ENCODE assay signal across 1 cellular context in the genomic region with DNA sequence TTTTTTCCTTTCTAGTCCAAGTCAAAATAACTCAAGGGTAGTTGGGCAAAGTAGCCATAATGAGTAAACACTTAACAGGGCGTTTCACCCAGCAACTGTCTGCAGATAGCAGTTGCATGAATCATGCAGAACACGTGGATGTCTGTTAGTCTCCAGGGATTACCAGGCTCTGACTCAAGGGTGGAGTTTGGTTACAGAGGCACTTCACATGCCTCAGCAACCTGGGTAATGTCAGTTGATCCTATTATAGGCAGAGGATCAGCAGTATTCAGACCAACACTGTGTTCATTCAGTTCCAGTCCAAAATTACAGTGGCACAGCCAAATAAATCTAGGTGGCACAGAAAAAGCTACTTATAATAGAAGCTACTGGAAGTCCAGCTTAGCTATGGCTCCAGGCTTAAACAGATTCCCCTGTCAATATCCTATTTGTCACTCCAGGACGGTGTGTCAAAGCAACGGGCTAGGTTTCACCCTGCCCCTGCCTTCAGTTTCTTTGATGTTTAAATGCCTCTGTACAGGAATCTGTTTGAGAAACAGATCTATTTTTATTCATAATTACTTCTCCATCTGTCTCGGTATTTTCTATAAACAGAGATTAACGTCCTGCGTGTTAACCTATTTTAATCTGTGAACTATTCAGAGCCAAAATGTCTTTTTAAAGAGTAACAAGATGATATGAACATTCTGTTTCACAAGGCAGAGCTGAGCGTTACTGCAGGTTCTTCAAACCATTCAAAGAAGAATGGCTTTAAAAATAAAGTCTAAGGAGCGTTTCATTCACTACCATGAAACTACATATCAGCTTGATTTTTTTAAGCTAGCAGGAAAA.
A peak's percentile ranks its signal among the peaks of the same experiment; 100 is the strongest.
TF ChIP-seq lines count a peak whose summit lies in the region.

No MANE protein-coding gene starts in this region.

TF ChIP-seq in HEK293, 187 proteins besides CTCF, POLR2A, EP300 and RAD21 (continued from another document and continues in another):
- TF ChIP-seq, protein P1, sequence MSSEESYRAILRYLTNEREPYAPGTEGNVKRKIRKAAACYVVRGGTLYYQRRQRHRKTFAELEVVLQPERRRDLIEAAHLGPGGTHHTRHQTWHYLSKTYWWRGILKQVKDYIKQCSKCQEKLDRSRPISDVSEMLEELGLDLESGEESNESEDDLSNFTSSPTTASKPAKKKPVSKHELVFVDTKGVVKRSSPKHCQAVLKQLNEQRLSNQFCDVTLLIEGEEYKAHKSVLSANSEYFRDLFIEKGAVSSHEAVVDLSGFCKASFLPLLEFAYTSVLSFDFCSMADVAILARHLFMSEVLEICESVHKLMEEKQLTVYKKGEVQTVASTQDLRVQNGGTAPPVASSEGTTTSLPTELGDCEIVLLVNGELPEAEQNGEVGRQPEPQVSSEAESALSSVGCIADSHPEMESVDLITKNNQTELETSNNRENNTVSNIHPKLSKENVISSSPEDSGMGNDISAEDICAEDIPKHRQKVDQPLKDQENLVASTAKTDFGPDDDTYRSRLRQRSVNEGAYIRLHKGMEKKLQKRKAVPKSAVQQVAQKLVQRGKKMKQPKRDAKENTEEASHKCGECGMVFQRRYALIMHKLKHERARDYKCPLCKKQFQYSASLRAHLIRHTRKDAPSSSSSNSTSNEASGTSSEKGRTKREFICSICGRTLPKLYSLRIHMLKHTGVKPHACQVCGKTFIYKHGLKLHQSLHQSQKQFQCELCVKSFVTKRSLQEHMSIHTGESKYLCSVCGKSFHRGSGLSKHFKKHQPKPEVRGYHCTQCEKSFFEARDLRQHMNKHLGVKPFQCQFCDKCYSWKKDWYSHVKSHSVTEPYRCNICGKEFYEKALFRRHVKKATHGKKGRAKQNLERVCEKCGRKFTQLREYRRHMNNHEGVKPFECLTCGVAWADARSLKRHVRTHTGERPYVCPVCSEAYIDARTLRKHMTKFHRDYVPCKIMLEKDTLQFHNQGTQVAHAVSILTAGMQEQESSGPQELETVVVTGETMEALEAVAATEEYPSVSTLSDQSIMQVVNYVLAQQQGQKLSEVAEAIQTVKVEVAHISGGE (tag by site-specific recombination; conservative IDR thresholded peaks at IDR 0.05; ENCODE audit: low read depth) = no peak
- TF ChIP-seq IKZF3 (tag by site-specific recombination; IDR thresholded peaks at IDR 0.05) = 0 out of 2 replicates have a peak, but pooled peaks have one; percentile 45
- TF ChIP-seq, protein P2, sequence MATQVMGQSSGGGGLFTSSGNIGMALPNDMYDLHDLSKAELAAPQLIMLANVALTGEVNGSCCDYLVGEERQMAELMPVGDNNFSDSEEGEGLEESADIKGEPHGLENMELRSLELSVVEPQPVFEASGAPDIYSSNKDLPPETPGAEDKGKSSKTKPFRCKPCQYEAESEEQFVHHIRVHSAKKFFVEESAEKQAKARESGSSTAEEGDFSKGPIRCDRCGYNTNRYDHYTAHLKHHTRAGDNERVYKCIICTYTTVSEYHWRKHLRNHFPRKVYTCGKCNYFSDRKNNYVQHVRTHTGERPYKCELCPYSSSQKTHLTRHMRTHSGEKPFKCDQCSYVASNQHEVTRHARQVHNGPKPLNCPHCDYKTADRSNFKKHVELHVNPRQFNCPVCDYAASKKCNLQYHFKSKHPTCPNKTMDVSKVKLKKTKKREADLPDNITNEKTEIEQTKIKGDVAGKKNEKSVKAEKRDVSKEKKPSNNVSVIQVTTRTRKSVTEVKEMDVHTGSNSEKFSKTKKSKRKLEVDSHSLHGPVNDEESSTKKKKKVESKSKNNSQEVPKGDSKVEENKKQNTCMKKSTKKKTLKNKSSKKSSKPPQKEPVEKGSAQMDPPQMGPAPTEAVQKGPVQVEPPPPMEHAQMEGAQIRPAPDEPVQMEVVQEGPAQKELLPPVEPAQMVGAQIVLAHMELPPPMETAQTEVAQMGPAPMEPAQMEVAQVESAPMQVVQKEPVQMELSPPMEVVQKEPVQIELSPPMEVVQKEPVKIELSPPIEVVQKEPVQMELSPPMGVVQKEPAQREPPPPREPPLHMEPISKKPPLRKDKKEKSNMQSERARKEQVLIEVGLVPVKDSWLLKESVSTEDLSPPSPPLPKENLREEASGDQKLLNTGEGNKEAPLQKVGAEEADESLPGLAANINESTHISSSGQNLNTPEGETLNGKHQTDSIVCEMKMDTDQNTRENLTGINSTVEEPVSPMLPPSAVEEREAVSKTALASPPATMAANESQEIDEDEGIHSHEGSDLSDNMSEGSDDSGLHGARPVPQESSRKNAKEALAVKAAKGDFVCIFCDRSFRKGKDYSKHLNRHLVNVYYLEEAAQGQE (tag by site-specific recombination; IDR thresholded peaks at IDR 0.05) = peak; percentile 18; the same call in 1 of the 2 replicates
- no peak for TF ChIP-seq SCRT1 (tag by site-specific recombination; IDR thresholded peaks at IDR 0.05; ENCODE audit: borderline replicate concordance)
- TF ChIP-seq ZBTB49 (tag by site-specific recombination; IDR thresholded peaks at IDR 0.05; ENCODE audit: low read depth) = no peak
- no peak for TF ChIP-seq GFI1B (tag by site-specific recombination; IDR thresholded peaks at IDR 0.05)
- TF ChIP-seq BCL11A (tag by site-specific recombination; IDR thresholded peaks at IDR 0.05; ENCODE audit: low read depth) = peak; percentile 79; the same call in 1 of the 2 replicates
- TF ChIP-seq ZNF423 (tag by site-specific recombination; IDR thresholded peaks at IDR 0.05) = 0 out of 2 replicates have a peak, but pooled peaks have one; percentile 40
- peak; percentile 95 for TF ChIP-seq OSR2 (tag by site-specific recombination; IDR thresholded peaks at IDR 0.05)
- peak; percentile 93 for TF ChIP-seq TRIM28 (IDR thresholded peaks at IDR 0.05; ENCODE audit: borderline replicate concordance, low read length)
- TF ChIP-seq ZBTB6 (tag by site-specific recombination; IDR thresholded peaks at IDR 0.05) = no peak
- TF ChIP-seq, protein P3, sequence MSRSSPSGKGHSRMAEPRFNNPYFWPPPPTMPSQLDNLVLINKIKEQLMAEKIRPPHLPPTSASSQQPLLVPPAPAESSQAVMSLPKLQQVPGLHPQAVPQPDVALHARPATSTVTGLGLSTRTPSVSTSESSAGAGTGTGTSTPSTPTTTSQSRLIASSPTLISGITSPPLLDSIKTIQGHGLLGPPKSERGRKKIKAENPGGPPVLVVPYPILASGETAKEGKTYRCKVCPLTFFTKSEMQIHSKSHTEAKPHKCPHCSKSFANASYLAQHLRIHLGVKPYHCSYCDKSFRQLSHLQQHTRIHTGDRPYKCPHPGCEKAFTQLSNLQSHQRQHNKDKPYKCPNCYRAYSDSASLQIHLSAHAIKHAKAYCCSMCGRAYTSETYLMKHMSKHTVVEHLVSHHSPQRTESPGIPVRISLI (tag by site-specific recombination; IDR thresholded peaks at IDR 0.05) = no peak
- no peak for TF ChIP-seq ZNF645 (tag by site-specific recombination; IDR thresholded peaks at IDR 0.05)
- no peak for TF ChIP-seq ZNF221 (tag by site-specific recombination; IDR thresholded peaks at IDR 0.05; ENCODE audit: borderline replicate concordance)
- TF ChIP-seq, protein P4, sequence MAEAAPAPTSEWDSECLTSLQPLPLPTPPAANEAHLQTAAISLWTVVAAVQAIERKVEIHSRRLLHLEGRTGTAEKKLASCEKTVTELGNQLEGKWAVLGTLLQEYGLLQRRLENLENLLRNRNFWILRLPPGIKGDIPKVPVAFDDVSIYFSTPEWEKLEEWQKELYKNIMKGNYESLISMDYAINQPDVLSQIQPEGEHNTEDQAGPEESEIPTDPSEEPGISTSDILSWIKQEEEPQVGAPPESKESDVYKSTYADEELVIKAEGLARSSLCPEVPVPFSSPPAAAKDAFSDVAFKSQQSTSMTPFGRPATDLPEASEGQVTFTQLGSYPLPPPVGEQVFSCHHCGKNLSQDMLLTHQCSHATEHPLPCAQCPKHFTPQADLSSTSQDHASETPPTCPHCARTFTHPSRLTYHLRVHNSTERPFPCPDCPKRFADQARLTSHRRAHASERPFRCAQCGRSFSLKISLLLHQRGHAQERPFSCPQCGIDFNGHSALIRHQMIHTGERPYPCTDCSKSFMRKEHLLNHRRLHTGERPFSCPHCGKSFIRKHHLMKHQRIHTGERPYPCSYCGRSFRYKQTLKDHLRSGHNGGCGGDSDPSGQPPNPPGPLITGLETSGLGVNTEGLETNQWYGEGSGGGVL (tag by site-specific recombination; IDR thresholded peaks at IDR 0.05) = no peak
- peak; percentile 95 for TF ChIP-seq ZXDB (tag by site-specific recombination; IDR thresholded peaks at IDR 0.05)
- no peak for TF ChIP-seq ZNF416 (tag by site-specific recombination; IDR thresholded peaks at IDR 0.05)
- TF ChIP-seq ZNF366 (tag by site-specific recombination; conservative IDR thresholded peaks at IDR 0.05) = peak; percentile 82
- no peak for TF ChIP-seq EGR2 (tag by site-specific recombination; IDR thresholded peaks at IDR 0.05; ENCODE audit: low read depth)
- TF ChIP-seq ZNF585B (tag by site-specific recombination; IDR thresholded peaks at IDR 0.05) = no peak
- TF ChIP-seq ZNF701 (tag by site-specific recombination; IDR thresholded peaks at IDR 0.05) = no peak
- peak; percentile 97 for TF ChIP-seq SP7 (tag by site-specific recombination; IDR thresholded peaks at IDR 0.05)
- TF ChIP-seq ZBTB8A (tag by site-specific recombination; IDR thresholded peaks at IDR 0.05) = peak; percentile 52
- TF ChIP-seq, protein P5, sequence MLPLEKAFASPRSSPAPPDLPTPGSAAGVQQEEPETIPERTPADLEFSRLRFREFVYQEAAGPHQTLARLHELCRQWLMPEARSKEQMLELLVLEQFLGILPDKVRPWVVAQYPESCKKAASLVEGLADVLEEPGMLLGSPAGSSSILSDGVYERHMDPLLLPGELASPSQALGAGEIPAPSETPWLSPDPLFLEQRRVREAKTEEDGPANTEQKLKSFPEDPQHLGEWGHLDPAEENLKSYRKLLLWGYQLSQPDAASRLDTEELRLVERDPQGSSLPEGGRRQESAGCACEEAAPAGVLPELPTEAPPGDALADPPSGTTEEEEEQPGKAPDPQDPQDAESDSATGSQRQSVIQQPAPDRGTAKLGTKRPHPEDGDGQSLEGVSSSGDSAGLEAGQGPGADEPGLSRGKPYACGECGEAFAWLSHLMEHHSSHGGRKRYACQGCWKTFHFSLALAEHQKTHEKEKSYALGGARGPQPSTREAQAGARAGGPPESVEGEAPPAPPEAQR (tag by site-specific recombination; IDR thresholded peaks at IDR 0.05) = no peak
- TF ChIP-seq ZNF558 (tag by site-specific recombination; IDR thresholded peaks at IDR 0.05) = peak; percentile 72
- TF ChIP-seq ZNF580 (tag by site-specific recombination; IDR thresholded peaks at IDR 0.05) = peak; percentile 66
- peak; percentile 81 for TF ChIP-seq ZBTB17 (tag by site-specific recombination; IDR thresholded peaks at IDR 0.05)
- TF ChIP-seq ZNF544 (tag by site-specific recombination; IDR thresholded peaks at IDR 0.05) = no peak
- TF ChIP-seq RBAK (tag by site-specific recombination; IDR thresholded peaks at IDR 0.05) = no peak
- TF ChIP-seq ELK4 (IDR thresholded peaks at IDR 0.05; ENCODE audit: borderline replicate concordance, low read depth, low read length) = no peak
- peak; percentile 80; the same call in 1 of the 2 replicates for TF ChIP-seq ZNF391 (tag by site-specific recombination; IDR thresholded peaks at IDR 0.05; ENCODE audit: borderline replicate concordance, low read depth)
- TF ChIP-seq ZNF692 (tag by site-specific recombination; IDR thresholded peaks at IDR 0.05) = peak; percentile 73
- no peak for TF ChIP-seq ZNF404 (tag by site-specific recombination; IDR thresholded peaks at IDR 0.05)
